Comparison of ENCODE assay signal across 1 cellular context in the genomic region with DNA sequence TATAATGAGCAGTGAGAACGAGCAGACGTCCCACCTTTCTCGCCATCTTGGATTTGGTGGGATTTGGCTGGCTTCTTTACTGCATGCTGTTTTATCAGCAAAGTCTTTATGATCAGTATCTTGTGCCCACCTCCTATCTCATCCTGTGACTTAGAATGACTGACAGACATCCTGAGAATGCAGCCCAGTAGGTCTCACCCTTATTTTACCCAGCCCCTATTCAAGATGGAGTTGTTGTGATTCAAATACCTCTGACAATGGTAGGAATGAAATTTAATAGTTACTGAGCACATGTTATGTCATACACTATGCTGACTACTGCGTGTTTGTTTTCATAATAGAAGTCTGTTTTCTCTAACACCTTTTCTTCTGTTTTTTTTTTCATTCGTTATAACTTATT.
TF ChIP-seq lines count a peak whose summit lies in the region.

No MANE protein-coding gene starts in this region.

TF ChIP-seq in GM12891, 5 proteins besides CTCF, POLR2A, EP300 and RAD21 (continued from another document):
- TF ChIP-seq PAX5 (IDR thresholded peaks at IDR 0.05; ENCODE audit: insufficient read depth, low read length, severe bottlenecking) (no peak), SPI1 (IDR thresholded peaks at IDR 0.05; ENCODE audit: low read depth, low read length) (no peak)
